ENCODE assay signal across 1 cellular context in the genomic region with DNA sequence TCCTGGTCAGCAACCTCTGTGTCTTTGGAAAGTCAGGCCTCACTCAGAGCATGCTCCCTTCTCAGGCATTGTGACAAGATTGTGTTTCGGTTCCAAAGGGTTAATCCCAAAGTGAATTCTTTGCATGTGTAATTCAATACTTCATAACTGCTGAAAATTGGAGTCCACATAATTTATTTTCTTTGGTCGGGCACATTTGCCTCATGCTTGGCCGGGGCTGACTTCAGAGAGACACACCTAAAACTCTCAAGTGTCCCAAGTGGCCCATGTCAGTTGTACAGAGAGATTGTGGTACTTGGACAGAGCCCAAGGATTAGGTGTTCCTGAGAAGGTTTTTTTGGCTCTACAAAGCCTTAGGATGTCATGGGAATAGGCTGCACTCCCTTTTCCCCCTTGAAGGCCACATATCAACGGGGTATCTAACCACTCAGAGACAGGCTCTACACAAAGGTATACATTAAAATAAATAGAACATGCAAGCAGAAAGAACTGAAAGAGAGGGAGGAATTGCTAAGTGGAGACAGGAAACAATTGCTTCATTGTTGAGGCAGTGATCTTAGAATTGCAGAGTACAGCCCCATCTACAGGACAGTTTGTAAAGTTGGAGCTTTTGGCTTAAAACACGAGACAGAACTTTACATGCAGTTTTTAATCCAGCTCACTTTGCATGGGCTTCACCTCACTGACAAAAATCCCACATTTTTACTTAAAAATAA.
TF ChIP-seq lines count a peak whose summit lies in the region.

No MANE protein-coding gene starts in this region.

TF ChIP-seq in WTC11, 78 proteins besides CTCF, POLR2A, EP300 and RAD21 (continued from another document):
- TF ChIP-seq, protein P1, sequence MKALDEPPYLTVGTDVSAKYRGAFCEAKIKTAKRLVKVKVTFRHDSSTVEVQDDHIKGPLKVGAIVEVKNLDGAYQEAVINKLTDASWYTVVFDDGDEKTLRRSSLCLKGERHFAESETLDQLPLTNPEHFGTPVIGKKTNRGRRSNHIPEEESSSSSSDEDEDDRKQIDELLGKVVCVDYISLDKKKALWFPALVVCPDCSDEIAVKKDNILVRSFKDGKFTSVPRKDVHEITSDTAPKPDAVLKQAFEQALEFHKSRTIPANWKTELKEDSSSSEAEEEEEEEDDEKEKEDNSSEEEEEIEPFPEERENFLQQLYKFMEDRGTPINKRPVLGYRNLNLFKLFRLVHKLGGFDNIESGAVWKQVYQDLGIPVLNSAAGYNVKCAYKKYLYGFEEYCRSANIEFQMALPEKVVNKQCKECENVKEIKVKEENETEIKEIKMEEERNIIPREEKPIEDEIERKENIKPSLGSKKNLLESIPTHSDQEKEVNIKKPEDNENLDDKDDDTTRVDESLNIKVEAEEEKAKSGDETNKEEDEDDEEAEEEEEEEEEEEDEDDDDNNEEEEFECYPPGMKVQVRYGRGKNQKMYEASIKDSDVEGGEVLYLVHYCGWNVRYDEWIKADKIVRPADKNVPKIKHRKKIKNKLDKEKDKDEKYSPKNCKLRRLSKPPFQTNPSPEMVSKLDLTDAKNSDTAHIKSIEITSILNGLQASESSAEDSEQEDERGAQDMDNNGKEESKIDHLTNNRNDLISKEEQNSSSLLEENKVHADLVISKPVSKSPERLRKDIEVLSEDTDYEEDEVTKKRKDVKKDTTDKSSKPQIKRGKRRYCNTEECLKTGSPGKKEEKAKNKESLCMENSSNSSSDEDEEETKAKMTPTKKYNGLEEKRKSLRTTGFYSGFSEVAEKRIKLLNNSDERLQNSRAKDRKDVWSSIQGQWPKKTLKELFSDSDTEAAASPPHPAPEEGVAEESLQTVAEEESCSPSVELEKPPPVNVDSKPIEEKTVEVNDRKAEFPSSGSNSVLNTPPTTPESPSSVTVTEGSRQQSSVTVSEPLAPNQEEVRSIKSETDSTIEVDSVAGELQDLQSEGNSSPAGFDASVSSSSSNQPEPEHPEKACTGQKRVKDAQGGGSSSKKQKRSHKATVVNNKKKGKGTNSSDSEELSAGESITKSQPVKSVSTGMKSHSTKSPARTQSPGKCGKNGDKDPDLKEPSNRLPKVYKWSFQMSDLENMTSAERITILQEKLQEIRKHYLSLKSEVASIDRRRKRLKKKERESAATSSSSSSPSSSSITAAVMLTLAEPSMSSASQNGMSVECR (CRISPR knock-in tag; IDR thresholded peaks at IDR 0.05; ENCODE audit: borderline replicate concordance), result no peak
- TF ChIP-seq NR3C1 (CRISPR knock-in tag; conservative IDR thresholded peaks at IDR 0.05; ENCODE audit: low read depth), result no peak
- no peak for TF ChIP-seq KAT7 (CRISPR knock-in tag; IDR thresholded peaks at IDR 0.05; ENCODE audit: borderline replicate concordance)
- TF ChIP-seq, protein P2, sequence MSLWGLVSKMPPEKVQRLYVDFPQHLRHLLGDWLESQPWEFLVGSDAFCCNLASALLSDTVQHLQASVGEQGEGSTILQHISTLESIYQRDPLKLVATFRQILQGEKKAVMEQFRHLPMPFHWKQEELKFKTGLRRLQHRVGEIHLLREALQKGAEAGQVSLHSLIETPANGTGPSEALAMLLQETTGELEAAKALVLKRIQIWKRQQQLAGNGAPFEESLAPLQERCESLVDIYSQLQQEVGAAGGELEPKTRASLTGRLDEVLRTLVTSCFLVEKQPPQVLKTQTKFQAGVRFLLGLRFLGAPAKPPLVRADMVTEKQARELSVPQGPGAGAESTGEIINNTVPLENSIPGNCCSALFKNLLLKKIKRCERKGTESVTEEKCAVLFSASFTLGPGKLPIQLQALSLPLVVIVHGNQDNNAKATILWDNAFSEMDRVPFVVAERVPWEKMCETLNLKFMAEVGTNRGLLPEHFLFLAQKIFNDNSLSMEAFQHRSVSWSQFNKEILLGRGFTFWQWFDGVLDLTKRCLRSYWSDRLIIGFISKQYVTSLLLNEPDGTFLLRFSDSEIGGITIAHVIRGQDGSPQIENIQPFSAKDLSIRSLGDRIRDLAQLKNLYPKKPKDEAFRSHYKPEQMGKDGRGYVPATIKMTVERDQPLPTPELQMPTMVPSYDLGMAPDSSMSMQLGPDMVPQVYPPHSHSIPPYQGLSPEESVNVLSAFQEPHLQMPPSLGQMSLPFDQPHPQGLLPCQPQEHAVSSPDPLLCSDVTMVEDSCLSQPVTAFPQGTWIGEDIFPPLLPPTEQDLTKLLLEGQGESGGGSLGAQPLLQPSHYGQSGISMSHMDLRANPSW (CRISPR knock-in tag; conservative IDR thresholded peaks at IDR 0.05; ENCODE audit: low read depth), result no peak
- TF ChIP-seq, protein P3, sequence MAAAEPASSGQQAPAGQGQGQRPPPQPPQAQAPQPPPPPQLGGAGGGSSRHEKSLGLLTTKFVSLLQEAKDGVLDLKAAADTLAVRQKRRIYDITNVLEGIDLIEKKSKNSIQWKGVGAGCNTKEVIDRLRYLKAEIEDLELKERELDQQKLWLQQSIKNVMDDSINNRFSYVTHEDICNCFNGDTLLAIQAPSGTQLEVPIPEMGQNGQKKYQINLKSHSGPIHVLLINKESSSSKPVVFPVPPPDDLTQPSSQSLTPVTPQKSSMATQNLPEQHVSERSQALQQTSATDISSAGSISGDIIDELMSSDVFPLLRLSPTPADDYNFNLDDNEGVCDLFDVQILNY (CRISPR knock-in tag; IDR thresholded peaks at IDR 0.05), result no peak
- no peak for TF ChIP-seq ZNF671 (CRISPR knock-in tag; IDR thresholded peaks at IDR 0.05)
- TF ChIP-seq NFATC4 (CRISPR knock-in tag; IDR thresholded peaks at IDR 0.05), result no peak
- no peak for TF ChIP-seq JAZF1 (CRISPR knock-in tag; IDR thresholded peaks at IDR 0.05)
- TF ChIP-seq OVOL2 (CRISPR knock-in tag; IDR thresholded peaks at IDR 0.05; ENCODE audit: borderline replicate concordance), result no peak
- no peak for TF ChIP-seq ATF3 (CRISPR knock-in tag; conservative IDR thresholded peaks at IDR 0.05)
- TF ChIP-seq, protein P4, sequence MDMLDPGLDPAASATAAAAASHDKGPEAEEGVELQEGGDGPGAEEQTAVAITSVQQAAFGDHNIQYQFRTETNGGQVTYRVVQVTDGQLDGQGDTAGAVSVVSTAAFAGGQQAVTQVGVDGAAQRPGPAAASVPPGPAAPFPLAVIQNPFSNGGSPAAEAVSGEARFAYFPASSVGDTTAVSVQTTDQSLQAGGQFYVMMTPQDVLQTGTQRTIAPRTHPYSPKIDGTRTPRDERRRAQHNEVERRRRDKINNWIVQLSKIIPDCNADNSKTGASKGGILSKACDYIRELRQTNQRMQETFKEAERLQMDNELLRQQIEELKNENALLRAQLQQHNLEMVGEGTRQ (CRISPR knock-in tag; IDR thresholded peaks at IDR 0.05), result no peak
